In genomic region chr2:235634435-235635152, GRCh38 we compare ENCODE assay signal across 18 cellular contexts.
DNase-seq lines count a peak whose midpoint lies in the region; FAIRE-seq and TF ChIP-seq lines count a peak whose summit lies in the region.
"Had no signal": no experiment of that assay in that cellular context is flagged by ENCODE, and none has a peak within 500 bp of the region (broad histone marks: within the 10 kb centered on the region; RNA-seq: fewer than 3 reads in every experiment).

No MANE protein-coding gene starts in this region.

- no peak overlapping the region for H2AFZ ChIP-seq in H1 (ENCODE audit: low read length)

- TF ChIP-seq POLR2A in H1 (IDR thresholded peaks at IDR 0.05; ENCODE audit: control extremely low read depth in 1 of 2, low read depth in 2 of 2, low read length in 2 of 2) (no peak), esophagus squamous epithelium (IDR thresholded peaks at IDR 0.05) (no peak)

- H3K14ac ChIP-seq in H1 (ENCODE audit: insufficient read length): no peak overlapping the region

- 0 out of 2 replicates have a peak overlapping the region, but pooled peaks have one; percentile 6 for H3K18ac ChIP-seq in H1 (ENCODE audit: extremely low read depth, low read length)

- H2BK20ac ChIP-seq in H1 (ENCODE audit: low read length): no peak overlapping the region

- no peaks in the 10 kb centered on the region for H3K23me2 ChIP-seq in H1 (ENCODE audit: low read depth, low read length)

- H2BK15ac ChIP-seq in H1 (ENCODE audit: low read length): no peak overlapping the region

- H3K4me1 ChIP-seq in SJCRH30 (peaks cover 29% of the 10 kb centered on the region), H1 (replicated peaks in 1 of 4; ENCODE audit: control insufficient read depth in 3 of 4, insufficient read depth in 4 of 4, low read length in 3 of 4) (peaks cover 0 to 5% (median 3%) of the 10 kb centered on the region in 4 experiments; a peak in 3 of 7 replicates), ascending aorta (peaks cover 0 to 9% of the 10 kb centered on the region in 2 donors), esophagus squamous epithelium (peaks cover 0 to 20% (median 8%) of the 10 kb centered on the region in 3 donors)

- no peak overlapping the region for H3K23ac ChIP-seq in H1 (ENCODE audit: insufficient read length)

- H3K27ac ChIP-seq in AG04450 (ENCODE audit: low read depth, low read length) (peak overlapping the region; percentile 39), SJCRH30 (peak overlapping the region; percentile 4; the same call in 1 of the 2 replicates), H1 (ENCODE audit: low read depth, low read length) (no peak overlapping the region), ascending aorta (no peak overlapping the region), esophagus squamous epithelium (no peak overlapping the region)
- H3K27ac ChIP-seq: thyroid gland had no signal

- no peak overlapping the region for H3K4me2 ChIP-seq in H1 (ENCODE audit: insufficient read depth in 1 of 2, low read depth in 2 of 2, low read length in 2 of 2)

- CTCF ChIA-PET in AG04450 (lab: Charles Lee): no interaction called here
- CTCF ChIA-PET in H1 (lab: Charles Lee; ENCODE audit: partially characterized antibody): interaction anchor here (1.1 to 1.5 kb wide), 3 partner anchors 14 to 112 kb away, joined by 3 to 5 read pairs (median 3); no protein-coding TSS in a partner anchor

- peaks cover 0 to 5% of the 10 kb centered on the region in 2 experiments for H4K20me1 ChIP-seq in H1 (replicated peaks in 1 of 2; ENCODE audit: control insufficient read depth in 1 of 2, insufficient read depth in 2 of 2, low read length in 2 of 2)

- no peak overlapping the region for H4K5ac ChIP-seq in H1 (ENCODE audit: insufficient read length, low read depth, low read length)

- H2BK12ac ChIP-seq in H1 (ENCODE audit: low read depth, low read length): no peak overlapping the region

- no peaks in the 10 kb centered on the region for H3K9me3 ChIP-seq in AG04450 (ENCODE audit: control insufficient read depth, insufficient read depth, low read length)
- no peaks in the 10 kb centered on the region for H3K9me3 ChIP-seq in SJCRH30 (replicated peaks)
- no peaks in the 10 kb centered on the region for H3K9me3 ChIP-seq in H1 (ENCODE audit: insufficient read depth in 2 of 2, low read depth in 1 of 2, low read length in 1 of 2)
- no peaks in the 10 kb centered on the region for H3K9me3 ChIP-seq in ascending aorta
- H3K9me3 ChIP-seq in esophagus squamous epithelium: no peaks in the 10 kb centered on the region
- H3K9me3 ChIP-seq: HAP-1, thyroid gland had no signal

- H2BK5ac ChIP-seq in H1 (ENCODE audit: low read depth, low read length): 0 out of 2 replicates have a peak overlapping the region, but pooled peaks have one; percentile 52

- TF ChIP-seq CTCF in AG04450 (IDR thresholded peaks at IDR 0.05; ENCODE audit: low read depth, low read length): no peak
- no peak for TF ChIP-seq CTCF in H1 (IDR thresholded peaks at IDR 0.05; ENCODE audit: control extremely low read depth in 1 of 3, insufficient read depth in 1 of 3, low read depth in 1 of 3, low read length in 3 of 3)
- no peak for TF ChIP-seq CTCF in ascending aorta (IDR thresholded peaks at IDR 0.05)
- no peak for TF ChIP-seq CTCF in esophagus squamous epithelium (IDR thresholded peaks at IDR 0.05)

- POLR2A ChIA-PET in AG04450 (lab: Yijun Ruan, JAX) (no interaction called here), H1 (lab: Charles Lee; ENCODE audit: partially characterized antibody) (interaction anchor here (1.2 kb wide), 2 partner anchors 9 to 17 kb away, joined by 3 to 4 read pairs; no protein-coding TSS in a partner anchor)

- no peak overlapping the region for H2BK120ac ChIP-seq in H1 (replicated peaks; ENCODE audit: low read depth, low read length)

- no peak overlapping the region for H3K56ac ChIP-seq in H1 (replicated peaks; ENCODE audit: insufficient read length, low read depth, low read length)

- WGBS in H1 (ENCODE audit: extremely low coverage in 1 of 2, insufficient coverage in 1 of 2, insufficient read length in 1 of 2, insufficient replicate concordance in 2 of 2, low coverage in 1 of 2, low lambda C conversion rate in 2 of 2, missing lambda C conversion rate in 1 of 2), 2 experiments: 92% methylated on average over 12 of the region's 12 CpGs; no CpG with 5 or more reads in 1 of the 2 experiments
- WGBS in esophagus squamous epithelium, 2 donors: 78 to 90% methylated on average over 10 to 12 of the region's 12 CpGs

- H3K4me3 ChIP-seq in AG04450 (ENCODE audit: low read depth, low read length) (no peak overlapping the region), SJCRH30 (no peak overlapping the region), H1 (ENCODE audit: extremely low read depth in 1 of 4, insufficient read depth in 2 of 4, low read depth in 3 of 4, low read length in 4 of 4) (no peak overlapping the region), ascending aorta (no peak overlapping the region), esophagus squamous epithelium (no peak overlapping the region)
- H3K4me3 ChIP-seq: HAP-1, thyroid gland had no signal

- H3K27me3 ChIP-seq in AG04450 (ENCODE audit: control insufficient read depth, insufficient read depth, low read length) (no peaks in the 10 kb centered on the region), SJCRH30 (no peaks in the 10 kb centered on the region), H1 (replicated peaks in 1 of 4; ENCODE audit: control insufficient read depth in 3 of 4, extremely low read depth in 1 of 4, insufficient read depth in 3 of 4, low read length in 3 of 4) (no peaks in the 10 kb centered on the region), ascending aorta (no peaks in the 10 kb centered on the region), esophagus squamous epithelium (no peaks in the 10 kb centered on the region)
- H3K27me3 ChIP-seq: thyroid gland had no signal

- H3K36me3 ChIP-seq in SJCRH30 (no peaks in the 10 kb centered on the region), H1 (ENCODE audit: control insufficient read depth in 2 of 4, insufficient read depth in 4 of 4, low read length in 3 of 4) (no peaks in the 10 kb centered on the region), ascending aorta (no peaks in the 10 kb centered on the region), esophagus squamous epithelium (no peaks in the 10 kb centered on the region)
- H3K36me3 ChIP-seq: HAP-1, thyroid gland had no signal

- H3K4ac ChIP-seq in H1 (replicated peaks; ENCODE audit: insufficient read length, low read depth, low read length): no peak overlapping the region

- no peak overlapping the region for H4K91ac ChIP-seq in H1 (replicated peaks; ENCODE audit: insufficient read length, low read length)

- no peak overlapping the region for H4K8ac ChIP-seq in H1 (ENCODE audit: extremely low read depth, insufficient read depth, low read length)

- DNase-seq in AG04450 (ENCODE audit: low read depth, low spot score) (no peak), SJCRH30 (peak; percentile 22), H1 (ENCODE audit: low read depth in 1 of 2, low spot score in 2 of 2) (no peak), myocyte (ENCODE audit: low read depth) (peak; percentile 50), ascending aorta (ENCODE audit: low spot score in 2 of 2) (no peak), esophagus squamous epithelium (lab: John Stamatoyannopoulos, UW) (no peak), NCI-H2029 treated with DMSO at 0.1 percent for 48 hours (lab: John Stamatoyannopoulos, UW) (no peak), GM19238 (ENCODE audit: insufficient read length, low spot score) (no peak)
- DNase-seq: 8988T; activated CD4-positive, alpha-beta memory T cell treated with anti-CD3 and anti-CD28 coated beads, Interleukin-2, amount 10 ng/mL, durations not matched to agents 7 days and 5 days; activated T-cell treated with anti-CD3 and anti-CD28 coated beads, Interleukin-2, amount 50 U/mL, for 24 hours; DMS153; kidney glomerular epithelial cell; NCI-H2029; NCI-H510A; stimulated activated CD4-positive, alpha-beta T cell treated with anti-CD3 and anti-CD28 coated beads, Interleukin-12 subunit alpha, Interleukin-12 subunit beta, amount 100 ng/mL, for 4 hours; thyroid gland had no signal

- TF ChIP-seq RAD21 in H1 (IDR thresholded peaks at IDR 0.05 in 1 of 2, conservative IDR thresholded peaks at IDR 0.05 in 1 of 2; ENCODE audit: low read depth in 2 of 2, low read length in 2 of 2): no peak

- peaks cover 16% of the 10 kb centered on the region for H3K79me1 ChIP-seq in H1 (ENCODE audit: low read depth, low read length)

- FAIRE-seq in H1 (lab: Jason Lieb, UNC): no peak

- intact Hi-C loops in ascending aorta (cut with DNase I) (no loop called here), esophagus squamous epithelium (cut with DNase I) (no loop called here)

- no peak overlapping the region for H3K9ac ChIP-seq in H1 (replicated peaks in 1 of 4; ENCODE audit: extremely low read depth in 1 of 4, low read depth in 3 of 4, low read length in 3 of 4)

- no peak for TF ChIP-seq EP300 in H1 (IDR thresholded peaks at IDR 0.05; ENCODE audit: borderline replicate concordance in 1 of 2, low read depth in 2 of 2, low read length in 2 of 2)

- H2AK5ac ChIP-seq in H1 (ENCODE audit: low read depth, low read length): 0 out of 2 replicates have a peak overlapping the region, but pooled peaks have one; percentile 45

- peaks cover 0 to 35% of the 10 kb centered on the region in 2 experiments for H3K79me2 ChIP-seq in H1 (ENCODE audit: control insufficient read depth in 1 of 2, insufficient read depth in 2 of 2, low read length in 2 of 2)

TF ChIP-seq in H1, 55 proteins besides CTCF, POLR2A, EP300 and RAD21 (continues in another document):
- TF ChIP-seq HDAC2 (IDR thresholded peaks at IDR 0.05; ENCODE audit: borderline replicate concordance in 1 of 2, low read depth in 2 of 2, low read length in 2 of 2) (no peak), CHD2 (IDR thresholded peaks at IDR 0.05; ENCODE audit: low read length) (no peak), GTF2F1 (IDR thresholded peaks at IDR 0.05; ENCODE audit: borderline replicate concordance, low read depth, low read length) (no peak), JUN (IDR thresholded peaks at IDR 0.05; ENCODE audit: low read depth, low read length) (no peak)
- TF ChIP-seq, protein P1, sequence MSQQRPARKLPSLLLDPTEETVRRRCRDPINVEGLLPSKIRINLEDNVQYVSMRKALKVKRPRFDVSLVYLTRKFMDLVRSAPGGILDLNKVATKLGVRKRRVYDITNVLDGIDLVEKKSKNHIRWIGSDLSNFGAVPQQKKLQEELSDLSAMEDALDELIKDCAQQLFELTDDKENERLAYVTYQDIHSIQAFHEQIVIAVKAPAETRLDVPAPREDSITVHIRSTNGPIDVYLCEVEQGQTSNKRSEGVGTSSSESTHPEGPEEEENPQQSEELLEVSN (IDR thresholded peaks at IDR 0.05): no peak

Comparison
In these comparisons a context has a peak if more than half of its experiments do, and no peak if none do; other contexts are left out.
1. DNase-seq: peak in SJCRH30 (2 of 2) and myocyte (single experiment); none in AG04450 (single experiment), H1 (0 of 2), ascending aorta (0 of 2), esophagus squamous epithelium (single experiment), NCI-H2029 treated with DMSO at 0.1 percent for 48 hours (single experiment) and GM19238 (single experiment).
2. H3K27ac ChIP-seq: peak in AG04450 (single experiment) and SJCRH30 (single experiment); none in H1 (single experiment), ascending aorta (0 of 2) and esophagus squamous epithelium (0 of 4).